Comparison of ENCODE assay signal across 18 cellular contexts in the genomic region with DNA sequence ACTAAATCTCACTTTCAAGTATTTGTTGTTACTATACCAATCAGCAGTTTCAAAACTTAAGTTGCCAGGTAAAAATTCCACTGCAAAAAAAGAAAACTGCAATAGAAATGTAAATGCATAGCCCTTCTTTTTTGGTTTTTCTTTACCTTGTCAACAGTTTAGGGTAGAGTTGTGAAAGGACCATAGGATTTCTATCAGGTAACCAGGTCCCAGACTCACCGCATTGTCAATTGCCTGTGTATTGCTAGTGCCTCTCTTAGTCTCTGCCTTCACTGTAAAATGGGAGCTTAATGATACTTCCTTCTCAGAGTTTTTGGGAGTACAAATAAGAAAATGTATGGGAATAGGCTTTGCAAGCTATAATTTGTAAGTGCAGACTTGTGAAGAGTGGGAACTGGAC.
A peak's percentile ranks its signal among the peaks of the same experiment; 100 is the strongest.
DNase-seq lines count a peak whose midpoint lies in the region; ATAC-seq and TF ChIP-seq lines count a peak whose summit lies in the region.
"Had no signal": no experiment of that assay in that cellular context is flagged by ENCODE, and none has a peak within 500 bp of the region (broad histone marks: within the 10 kb centered on the region; RNA-seq: fewer than 3 reads in every experiment).

No MANE protein-coding gene starts in this region.

- H3K27ac ChIP-seq in HEK293 (ENCODE audit: extremely low read depth, low read depth, low read length) (peak overlapping the region; percentile 46), neural progenitor cell (peak overlapping the region; percentile 11)
- H3K27ac ChIP-seq: GM23248 had no signal

- POLR2A ChIA-PET in Caco-2 (lab: Charles Lee), result no interaction called here
- POLR2A ChIA-PET in HEK293 (lab: Yijun Ruan, JAX), result no interaction called here

- intact Hi-C loops in Caco-2 (cut with micrococcal nuclease; ENCODE audit: unreplicated experiment), result no loop called here

- H3K4me1 ChIP-seq in Caco-2 (peaks cover 18% of the 10 kb centered on the region), HEK293 (ENCODE audit: control insufficient read depth, insufficient read depth, low read length) (peaks cover 22% of the 10 kb centered on the region), neural progenitor cell (peaks cover 9% of the 10 kb centered on the region)

- no peak overlapping the region for H3K4me3 ChIP-seq in Caco-2 (ENCODE audit: low read depth, low read length)
- no peak overlapping the region for H3K4me3 ChIP-seq in HEK293 (ENCODE audit: low read depth, low read length)
- no peak overlapping the region for H3K4me3 ChIP-seq in neural progenitor cell
- H3K4me3 ChIP-seq: GM23248, K562 had no signal

- no peak for ATAC-seq in T-helper 17 cell
- ATAC-seq in GM21423 (IDR thresholded peaks at IDR 0.05; ENCODE audit: unreplicated experiment), result no peak
- ATAC-seq in HG03196 (IDR thresholded peaks at IDR 0.05; ENCODE audit: unreplicated experiment), result no peak
- ATAC-seq in HG03460 (IDR thresholded peaks at IDR 0.05; ENCODE audit: unreplicated experiment), result no peak
- ATAC-seq: K562, PC-3 had no signal

- H3K9ac ChIP-seq in neural progenitor cell, result no peak overlapping the region
- H3K9ac ChIP-seq: GM23248 had no signal

- CTCF ChIA-PET in Caco-2 (lab: Charles Lee) (no interaction called here), HEK293 (lab: Yijun Ruan, JAX) (no interaction called here)

- peaks cover 7% of the 10 kb centered on the region for H3K36me3 Mint-ChIP-seq in Caco-2 (ENCODE audit: insufficient read depth, unreplicated experiment)
- peaks cover 7% of the 10 kb centered on the region for H3K36me3 Mint-ChIP-seq in T-helper 17 cell (ENCODE audit: low read depth)
- H3K36me3 Mint-ChIP-seq in neural progenitor cell, result peaks cover 12% of the 10 kb centered on the region

- H3K4me1 Mint-ChIP-seq in Caco-2 (ENCODE audit: low read depth, unreplicated experiment), result peaks cover 23% of the 10 kb centered on the region
- H3K4me1 Mint-ChIP-seq in T-helper 17 cell, result peaks cover 4% of the 10 kb centered on the region
- peaks cover 3% of the 10 kb centered on the region for H3K4me1 Mint-ChIP-seq in neural progenitor cell

- H3K27ac Mint-ChIP-seq in Caco-2 (ENCODE audit: unreplicated experiment) (peak overlapping the region; percentile 76), T-helper 17 cell (peak overlapping the region; percentile 45), neural progenitor cell (no peak overlapping the region)
- H3K27ac Mint-ChIP-seq: CD8-positive, alpha-beta memory T cell had no signal

- H3K9me3 ChIP-seq in Caco-2 (no peaks in the 10 kb centered on the region), HEK293 (ENCODE audit: control insufficient read depth, insufficient read depth, low read depth, low read length) (no peaks in the 10 kb centered on the region), T-helper 17 cell (ENCODE audit: control insufficient read depth, low read length, poor library complexity, severe bottlenecking) (no peaks in the 10 kb centered on the region), neural progenitor cell (ENCODE audit: low read depth) (peaks cover under 1% of the 10 kb centered on the region)

- no peaks in the 10 kb centered on the region for H3K27me3 Mint-ChIP-seq in Caco-2 (ENCODE audit: insufficient read depth, unreplicated experiment)
- no peaks in the 10 kb centered on the region for H3K27me3 Mint-ChIP-seq in T-helper 17 cell
- H3K27me3 Mint-ChIP-seq in neural progenitor cell (ENCODE audit: insufficient read depth, low read depth), result no peaks in the 10 kb centered on the region
- H3K27me3 Mint-ChIP-seq: CD8-positive, alpha-beta memory T cell had no signal

- H3F3A ChIP-seq in neural progenitor cell (ENCODE audit: low read depth), result no peaks in the 10 kb centered on the region

- no peak for DNase-seq in Caco-2
- no peak for DNase-seq in T-helper 17 cell
- DNase-seq in neural progenitor cell (ENCODE audit: low spot score), result no peak
- DNase-seq: ACHN; C1 segment of cervical spinal cord; CD8-positive, alpha-beta memory T cell; DMS79; GM23248; NCI-H1694; NCI-H446 treated with DMSO at 0.1 percent for 48 hours; NCI-H526 treated with DMSO at 0.1 percent for 48 hours; PC-3; Right ventricle myocardium superior had no signal

- no peaks in the 10 kb centered on the region for H4K20me1 ChIP-seq in neural progenitor cell (ENCODE audit: low read depth)

- no peak overlapping the region for H3K4me2 ChIP-seq in neural progenitor cell

- TF ChIP-seq CTCF in Caco-2 (IDR thresholded peaks at IDR 0.05; ENCODE audit: insufficient read depth in 1 of 2, low read depth in 1 of 2, low read length in 1 of 2, severe bottlenecking in 1 of 2, unreplicated experiment in 1 of 2), result no peak
- TF ChIP-seq CTCF in HEK293 (tag by site-specific recombination; IDR thresholded peaks at IDR 0.05), result no peak
- no peak for TF ChIP-seq CTCF in neural progenitor cell (IDR thresholded peaks at IDR 0.05)

- H3K27me3 ChIP-seq in Caco-2 (replicated peaks; ENCODE audit: control insufficient read depth, insufficient read depth, low read length) (no peaks in the 10 kb centered on the region), neural progenitor cell (no peaks in the 10 kb centered on the region)

- BruUV-seq in Caco-2 (replicated peaks; lab: Mats Ljungman, UMichigan), result no TSS peak

- H3K36me3 ChIP-seq in Caco-2 (ENCODE audit: control insufficient read depth, insufficient read depth, low read length), result no peaks in the 10 kb centered on the region
- no peaks in the 10 kb centered on the region; a peak in 1 of 3 replicates for H3K36me3 ChIP-seq in HEK293 (ENCODE audit: control insufficient read depth in 2 of 2, insufficient read depth in 1 of 2, low read length in 2 of 2)
- no peaks in the 10 kb centered on the region for H3K36me3 ChIP-seq in neural progenitor cell

- no peak overlapping the region for H2AFZ ChIP-seq in neural progenitor cell (replicated peaks)
- H2AFZ ChIP-seq: GM23248 had no signal

- H3K4me3 Mint-ChIP-seq in Caco-2 (ENCODE audit: unreplicated experiment) (no peak overlapping the region), T-helper 17 cell (no peak overlapping the region), neural progenitor cell (no peak overlapping the region)
- H3K4me3 Mint-ChIP-seq: CD8-positive, alpha-beta memory T cell had no signal

- H3K79me2 ChIP-seq in neural progenitor cell (ENCODE audit: low read depth), result no peaks in the 10 kb centered on the region

- H3K9me3 Mint-ChIP-seq in Caco-2 (ENCODE audit: unreplicated experiment) (peaks cover 4% of the 10 kb centered on the region), neural progenitor cell (peaks cover under 1% of the 10 kb centered on the region)
- H3K9me3 Mint-ChIP-seq: CD8-positive, alpha-beta memory T cell had no signal

TF ChIP-seq in HEK293, 187 proteins besides CTCF, POLR2A, EP300 and RAD21 (continues in another document):
- TF ChIP-seq ZNF510 (tag by site-specific recombination; IDR thresholded peaks at IDR 0.05; ENCODE audit: insufficient replicate concordance) (no peak), ZNF248 (tag by site-specific recombination; IDR thresholded peaks at IDR 0.05) (no peak), ZBTB7A (tag by site-specific recombination; IDR thresholded peaks at IDR 0.05; ENCODE audit: low read depth) (no peak), ZNF302 (tag by site-specific recombination; IDR thresholded peaks at IDR 0.05; ENCODE audit: low read depth) (no peak), ZNF521 (tag by site-specific recombination; IDR thresholded peaks at IDR 0.05) (no peak), ZNF37A (tag by site-specific recombination; IDR thresholded peaks at IDR 0.05) (no peak), SCRT1 (tag by site-specific recombination; IDR thresholded peaks at IDR 0.05; ENCODE audit: borderline replicate concordance) (no peak), GLI4 (tag by site-specific recombination; IDR thresholded peaks at IDR 0.05) (no peak), ZNF366 (tag by site-specific recombination; conservative IDR thresholded peaks at IDR 0.05) (no peak)
- TF ChIP-seq, protein P1, sequence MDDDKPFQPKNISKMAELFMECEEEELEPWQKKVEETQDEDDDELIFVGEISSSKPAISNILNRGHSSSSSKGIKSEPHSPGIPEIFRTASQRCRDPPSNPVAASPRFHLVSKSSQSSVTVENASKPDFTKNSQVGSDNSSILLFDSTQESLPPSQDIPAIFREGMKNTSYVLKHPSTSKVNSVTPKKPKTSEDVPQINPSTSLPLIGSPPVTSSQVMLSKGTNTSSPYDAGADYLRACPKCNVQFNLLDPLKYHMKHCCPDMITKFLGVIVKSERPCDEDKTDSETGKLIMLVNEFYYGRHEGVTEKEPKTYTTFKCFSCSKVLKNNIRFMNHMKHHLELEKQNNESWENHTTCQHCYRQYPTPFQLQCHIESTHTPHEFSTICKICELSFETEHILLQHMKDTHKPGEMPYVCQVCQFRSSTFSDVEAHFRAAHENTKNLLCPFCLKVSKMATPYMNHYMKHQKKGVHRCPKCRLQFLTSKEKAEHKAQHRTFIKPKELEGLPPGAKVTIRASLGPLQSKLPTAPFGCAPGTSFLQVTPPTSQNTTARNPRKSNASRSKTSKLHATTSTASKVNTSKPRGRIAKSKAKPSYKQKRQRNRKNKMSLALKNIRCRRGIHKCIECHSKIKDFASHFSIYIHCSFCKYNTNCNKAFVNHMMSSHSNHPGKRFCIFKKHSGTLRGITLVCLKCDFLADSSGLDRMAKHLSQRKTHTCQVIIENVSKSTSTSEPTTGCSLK (tag by site-specific recombination; IDR thresholded peaks at IDR 0.05), result no peak
- TF ChIP-seq, protein P2, sequence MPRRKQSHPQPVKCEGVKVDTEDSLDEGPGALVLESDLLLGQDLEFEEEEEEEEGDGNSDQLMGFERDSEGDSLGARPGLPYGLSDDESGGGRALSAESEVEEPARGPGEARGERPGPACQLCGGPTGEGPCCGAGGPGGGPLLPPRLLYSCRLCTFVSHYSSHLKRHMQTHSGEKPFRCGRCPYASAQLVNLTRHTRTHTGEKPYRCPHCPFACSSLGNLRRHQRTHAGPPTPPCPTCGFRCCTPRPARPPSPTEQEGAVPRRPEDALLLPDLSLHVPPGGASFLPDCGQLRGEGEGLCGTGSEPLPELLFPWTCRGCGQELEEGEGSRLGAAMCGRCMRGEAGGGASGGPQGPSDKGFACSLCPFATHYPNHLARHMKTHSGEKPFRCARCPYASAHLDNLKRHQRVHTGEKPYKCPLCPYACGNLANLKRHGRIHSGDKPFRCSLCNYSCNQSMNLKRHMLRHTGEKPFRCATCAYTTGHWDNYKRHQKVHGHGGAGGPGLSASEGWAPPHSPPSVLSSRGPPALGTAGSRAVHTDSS (tag by site-specific recombination; IDR thresholded peaks at IDR 0.05), result no peak
- TF ChIP-seq, protein P3, sequence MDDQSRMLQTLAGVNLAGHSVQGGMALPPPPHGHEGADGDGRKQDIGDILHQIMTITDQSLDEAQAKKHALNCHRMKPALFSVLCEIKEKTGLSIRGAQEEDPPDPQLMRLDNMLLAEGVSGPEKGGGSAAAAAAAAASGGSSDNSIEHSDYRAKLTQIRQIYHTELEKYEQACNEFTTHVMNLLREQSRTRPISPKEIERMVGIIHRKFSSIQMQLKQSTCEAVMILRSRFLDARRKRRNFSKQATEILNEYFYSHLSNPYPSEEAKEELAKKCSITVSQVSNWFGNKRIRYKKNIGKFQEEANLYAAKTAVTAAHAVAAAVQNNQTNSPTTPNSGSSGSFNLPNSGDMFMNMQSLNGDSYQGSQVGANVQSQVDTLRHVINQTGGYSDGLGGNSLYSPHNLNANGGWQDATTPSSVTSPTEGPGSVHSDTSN (CRISPR knock-in tag; IDR thresholded peaks at IDR 0.05), result no peak
